8 cellular contexts compared by ENCODE assay signal in genomic region chr17:39863918-39864746, GRCh38. TPM values are rescaled to one million over a fixed set of nuclear protein-coding genes. Genes with fewer than 3 reads are reported as not detected.
DNase-seq lines count a peak whose midpoint lies in the region; ATAC-seq lines count a peak whose summit lies in the region.

IKZF3 (minus strand) TSS chr17:39864312; CDS start chr17:39864126, 186 bp downstream.

- H3K4me1 Mint-ChIP-seq in effector memory CD8-positive, alpha-beta T cell (ENCODE audit: low read depth in 2 of 2): peaks cover 44 to 58% of the 10 kb centered on the region in 2 donors
- H3K4me1 Mint-ChIP-seq in naive thymus-derived CD8-positive, alpha-beta T cell: peaks cover 26 to 74% (median 64%) of the 10 kb centered on the region in 4 donors
- peaks cover 60% of the 10 kb centered on the region for H3K4me1 Mint-ChIP-seq in stimulated activated naive CD8-positive, alpha-beta T cell treated with anti-CD3 and anti-CD28 coated beads, Interleukin-15, amount 100 ng/mL, for 72 hours

- no peaks in the 10 kb centered on the region for H3K27me3 Mint-ChIP-seq in effector memory CD8-positive, alpha-beta T cell
- H3K27me3 Mint-ChIP-seq in naive thymus-derived CD8-positive, alpha-beta T cell: no peaks in the 10 kb centered on the region
- H3K27me3 Mint-ChIP-seq in stimulated activated naive CD8-positive, alpha-beta T cell treated with anti-CD3 and anti-CD28 coated beads, Interleukin-15, amount 100 ng/mL, for 72 hours: no peaks in the 10 kb centered on the region

- POLR2A ChIA-PET in naive thymus-derived CD8-positive, alpha-beta T cell (lab: Charles Lee): interaction anchor here (0.9 to 8.1 kb wide), 15 partner anchors 43 to 245 kb away, joined by 3 to 87 read pairs (median 4); partner anchors contain the start of genes LRRC3C and ORMDL3

- ATAC-seq in GM21737 (IDR thresholded peaks at IDR 0.05; ENCODE audit: unreplicated experiment): peak; percentile 35
- peak; percentile 76 for ATAC-seq in effector memory CD8-positive, alpha-beta T cell (replicated peaks)
- peak; percentile 75 to 85 for ATAC-seq in naive thymus-derived CD8-positive, alpha-beta T cell
- ATAC-seq in stimulated activated naive CD8-positive, alpha-beta T cell treated with anti-CD3 and anti-CD28 coated beads, Interleukin-15, amount 100 ng/mL, for 72 hours: peak; percentile 65
- ATAC-seq in GM21723 (IDR thresholded peaks at IDR 0.05; ENCODE audit: unreplicated experiment): no peak

- DNase-seq in DMS79 (lab: John Stamatoyannopoulos, UW) (peak; percentile 73), NCI-H2081 treated with DMSO at 0.1 percent for 48 hours (lab: John Stamatoyannopoulos, UW) (peak; percentile 26)
- DNase-seq in activated CD4-positive, alpha-beta T cell treated with anti-CD3 and anti-CD28 coated beads, Interleukin-2, amount 50 U/mL, for 48 hours: peak; percentile 86 to 89
- peak; percentile 79 to 85 (median 80) for DNase-seq in effector memory CD8-positive, alpha-beta T cell
- peak; percentile 71 to 87 (median 80) for DNase-seq in naive thymus-derived CD8-positive, alpha-beta T cell
- peak; percentile 76 to 91 for DNase-seq in stimulated activated naive CD8-positive, alpha-beta T cell treated with anti-CD3 and anti-CD28 coated beads, Interleukin-15, amount 100 ng/mL, for 72 hours

- H3K4me3 Mint-ChIP-seq in effector memory CD8-positive, alpha-beta T cell: peak within 1 kb of the TSS; percentile 95 to 99
- H3K4me3 Mint-ChIP-seq in naive thymus-derived CD8-positive, alpha-beta T cell: peak within 1 kb of the TSS; percentile 92 to 99 (median 96)
- H3K4me3 Mint-ChIP-seq in stimulated activated naive CD8-positive, alpha-beta T cell treated with anti-CD3 and anti-CD28 coated beads, Interleukin-15, amount 100 ng/mL, for 72 hours: peak within 1 kb of the TSS; percentile 78 to 96

- H3K9me3 Mint-ChIP-seq in effector memory CD8-positive, alpha-beta T cell: no peaks in the 10 kb centered on the region
- H3K9me3 Mint-ChIP-seq in naive thymus-derived CD8-positive, alpha-beta T cell: no peaks in the 10 kb centered on the region
- peaks cover 0 to 2% of the 10 kb centered on the region in 2 donors for H3K9me3 Mint-ChIP-seq in stimulated activated naive CD8-positive, alpha-beta T cell treated with anti-CD3 and anti-CD28 coated beads, Interleukin-15, amount 100 ng/mL, for 72 hours

- H3K27ac Mint-ChIP-seq in effector memory CD8-positive, alpha-beta T cell: peak within 1 kb of the TSS; percentile 98 to 99
- peak within 1 kb of the TSS; percentile 96 to 98 (median 98) for H3K27ac Mint-ChIP-seq in naive thymus-derived CD8-positive, alpha-beta T cell
- peak within 1 kb of the TSS; percentile 93 to 95 for H3K27ac Mint-ChIP-seq in stimulated activated naive CD8-positive, alpha-beta T cell treated with anti-CD3 and anti-CD28 coated beads, Interleukin-15, amount 100 ng/mL, for 72 hours

- H3K36me3 Mint-ChIP-seq in effector memory CD8-positive, alpha-beta T cell (ENCODE audit: insufficient read depth): peaks cover 35% of the 10 kb centered on the region
- H3K36me3 Mint-ChIP-seq in naive thymus-derived CD8-positive, alpha-beta T cell: peaks cover 2 to 7% (median 5%) of the 10 kb centered on the region in 3 donors

RNA-seq across cellular contexts. Expression of gene IKZF3, which starts in this region (rescaled TPM):
- 100 to 1,000 TPM; 111 to 118 TPM for total RNA-seq in naive thymus-derived CD8-positive, alpha-beta T cell
- 10 to 100 TPM; 18.8 to 59.2 (median 21.5) TPM for polyA plus RNA-seq in naive thymus-derived CD8-positive, alpha-beta T cell

Comparison
In these comparisons a context has a peak if more than half of its experiments do, and no peak if none do; other contexts are left out.
1. DNase-seq: peak in every context shown above with its lines; median percentile 88 in activated CD4-positive, alpha-beta T cell treated with anti-CD3 and anti-CD28 coated beads, Interleukin-2, amount 50 U/mL, for 48 hours; 84 in stimulated activated naive CD8-positive, alpha-beta T cell treated with anti-CD3 and anti-CD28 coated beads, Interleukin-15, amount 100 ng/mL, for 72 hours; 80 in effector memory CD8-positive, alpha-beta T cell; 80 in naive thymus-derived CD8-positive, alpha-beta T cell; 73 in DMS79; 26 in NCI-H2081 treated with DMSO at 0.1 percent for 48 hours.